Comparison of ENCODE assay signal across 14 cellular contexts in genomic region chr4:168995537-168996295, GRCh38. TPM values are rescaled to one million over a fixed set of nuclear protein-coding genes. Genes with fewer than 3 reads are reported as not detected.
A peak's percentile ranks its signal among the peaks of the same experiment; 100 is the strongest.
DNase-seq lines count a peak whose midpoint lies in the region; ATAC-seq, FAIRE-seq and TF ChIP-seq lines count a peak whose summit lies in the region.
"Had no signal": no experiment of that assay in that cellular context is flagged by ENCODE, and none has a peak within 500 bp of the region (broad histone marks: within the 10 kb centered on the region; RNA-seq: fewer than 3 reads in every experiment).

No MANE protein-coding gene starts in this region.

- H2AK5ac ChIP-seq in H1 (ENCODE audit: low read depth, low read length): no peak overlapping the region

- DNase-seq in ELR (ENCODE audit: low read depth): peak; percentile 25
- no peak for DNase-seq in LNCaP clone FGC (ENCODE audit: low read depth)
- DNase-seq in H1 (ENCODE audit: low read depth in 1 of 2, low spot score in 2 of 2): no peak
- no peak for DNase-seq in frontal cortex (ENCODE audit: low spot score in 2 of 2)
- DNase-seq in WTC11 (ENCODE audit: low spot score): no peak
- DNase-seq in posterior cingulate gyrus: no peak
- DNase-seq: activated naive CD4-positive, alpha-beta T cell; EL; esophagus squamous epithelium; naive B cell; NCI-H510A treated with DMSO at 0.1 percent for 48 hours; T1000 had no signal

- no peak overlapping the region for H4K5ac ChIP-seq in H1 (ENCODE audit: insufficient read length, low read depth, low read length)

- H3K23ac ChIP-seq in H1 (ENCODE audit: insufficient read length): no peak overlapping the region

- no peak overlapping the region; the same call in 1 of the 2 replicates for H4K8ac ChIP-seq in H1 (ENCODE audit: extremely low read depth, insufficient read depth, low read length)

- intact Hi-C loops in posterior cingulate gyrus (cut with DNase I): no loop called here

- H3K18ac ChIP-seq in H1 (ENCODE audit: extremely low read depth, low read length): no peak overlapping the region

- no peak overlapping the region for H2BK5ac ChIP-seq in H1 (ENCODE audit: low read depth, low read length)

- H3K79me2 ChIP-seq in H1 (ENCODE audit: control insufficient read depth in 1 of 2, insufficient read depth in 2 of 2, low read length in 2 of 2) (no peaks in the 10 kb centered on the region; a peak in 1 of 4 replicates), neural cell (replicated peaks; ENCODE audit: insufficient read depth, low read length) (no peaks in the 10 kb centered on the region)

- no peak for ATAC-seq in HG03045 (IDR thresholded peaks at IDR 0.05; ENCODE audit: unreplicated experiment)
- no peak for ATAC-seq in WTC11

- no peak overlapping the region for H4K91ac ChIP-seq in H1 (replicated peaks; ENCODE audit: insufficient read length, low read length)

- H3K27ac ChIP-seq in H1 (ENCODE audit: low read depth, low read length): no peak overlapping the region
- no peak overlapping the region for H3K27ac ChIP-seq in neural cell (ENCODE audit: low read length)
- H3K27ac ChIP-seq: esophagus squamous epithelium had no signal

- no peaks in the 10 kb centered on the region for H3K9me2 ChIP-seq in neural cell (ENCODE audit: insufficient read depth, low read length)

- H2BK12ac ChIP-seq in H1 (ENCODE audit: low read depth, low read length): no peak overlapping the region

- H3K9me3 ChIP-seq in H1 (ENCODE audit: insufficient read depth in 2 of 2, low read depth in 1 of 2, low read length in 1 of 2): no peaks in the 10 kb centered on the region
- no peaks in the 10 kb centered on the region for H3K9me3 ChIP-seq in neural cell (ENCODE audit: low read length)
- H3K9me3 ChIP-seq: esophagus squamous epithelium had no signal

- no peak overlapping the region for H3K9ac ChIP-seq in H1 (replicated peaks in 1 of 4; ENCODE audit: extremely low read depth in 1 of 4, low read depth in 3 of 4, low read length in 3 of 4)
- H3K9ac ChIP-seq in neural cell (ENCODE audit: low read length): no peak overlapping the region

- TF ChIP-seq RAD21 in H1 (IDR thresholded peaks at IDR 0.05 in 1 of 2, conservative IDR thresholded peaks at IDR 0.05 in 1 of 2; ENCODE audit: low read depth in 2 of 2, low read length in 2 of 2) (peak; percentile 32 to 39), neural cell (conservative IDR thresholded peaks at IDR 0.05) (peak; percentile 50)

- H3K14ac ChIP-seq in H1 (ENCODE audit: insufficient read length): no peak overlapping the region

- peak; percentile 51 for TF ChIP-seq CTCF in LNCaP clone FGC (IDR thresholded peaks at IDR 0.05; ENCODE audit: control insufficient read depth, extremely low read depth, insufficient read depth)
- no peak for TF ChIP-seq CTCF in H1 (IDR thresholded peaks at IDR 0.05; ENCODE audit: control extremely low read depth in 1 of 3, insufficient read depth in 1 of 3, low read depth in 1 of 3, low read length in 3 of 3)
- TF ChIP-seq CTCF in neural cell (IDR thresholded peaks at IDR 0.05; ENCODE audit: poor library complexity, severe bottlenecking): peak; percentile 44
- TF ChIP-seq CTCF in WTC11 (IDR thresholded peaks at IDR 0.05): no peak

- H3K4me3 ChIP-seq in LNCaP clone FGC (ENCODE audit: low read depth, low read length): no peak overlapping the region
- no peak overlapping the region for H3K4me3 ChIP-seq in H1 (ENCODE audit: extremely low read depth in 1 of 4, insufficient read depth in 2 of 4, low read depth in 3 of 4, low read length in 4 of 4)
- no peak overlapping the region for H3K4me3 ChIP-seq in neural cell (ENCODE audit: low read length)
- H3K4me3 ChIP-seq: esophagus squamous epithelium had no signal

- H3K23me2 ChIP-seq in H1 (ENCODE audit: low read depth, low read length): no peaks in the 10 kb centered on the region

- H3K9me3 Mint-ChIP-seq in WTC11: no peaks in the 10 kb centered on the region
- H3K9me3 Mint-ChIP-seq: naive B cell had no signal

- FAIRE-seq in H1 (lab: Jason Lieb, UNC) (no peak), frontal cortex (lab: Jason Lieb, UNC) (no peak)

- no peak overlapping the region for H2BK120ac ChIP-seq in H1 (replicated peaks; ENCODE audit: low read depth, low read length)

- no peak overlapping the region for H2BK20ac ChIP-seq in H1 (ENCODE audit: low read length)

- H3K27ac Mint-ChIP-seq in WTC11: no peak overlapping the region
- H3K27ac Mint-ChIP-seq: naive B cell had no signal

- H3F3A ChIP-seq in neural cell (ENCODE audit: insufficient read depth, low read length, poor library complexity, severe bottlenecking): no peaks in the 10 kb centered on the region

- H3K4me3 Mint-ChIP-seq in WTC11: no peak overlapping the region
- H3K4me3 Mint-ChIP-seq: naive B cell had no signal

- H4K20me1 ChIP-seq in H1 (replicated peaks in 1 of 2; ENCODE audit: control insufficient read depth in 1 of 2, insufficient read depth in 2 of 2, low read length in 2 of 2) (peaks cover 1 to 2% of the 10 kb centered on the region in 2 experiments), neural cell (ENCODE audit: insufficient read depth) (no peaks in the 10 kb centered on the region)

- TF ChIP-seq POLR2A in H1 (IDR thresholded peaks at IDR 0.05; ENCODE audit: control extremely low read depth in 1 of 2, low read depth in 2 of 2, low read length in 2 of 2): no peak

- H3K4me2 ChIP-seq in H1 (ENCODE audit: insufficient read depth in 1 of 2, low read depth in 2 of 2, low read length in 2 of 2) (no peak overlapping the region), neural cell (ENCODE audit: low read length) (no peak overlapping the region)

- TF ChIP-seq EP300 in H1 (IDR thresholded peaks at IDR 0.05; ENCODE audit: borderline replicate concordance in 1 of 2, low read depth in 2 of 2, low read length in 2 of 2): no peak
- no peak for TF ChIP-seq EP300 in neural cell (conservative IDR thresholded peaks at IDR 0.05; ENCODE audit: poor library complexity, severe bottlenecking)

- no peaks in the 10 kb centered on the region for H3K4me1 ChIP-seq in H1 (replicated peaks in 1 of 4; ENCODE audit: control insufficient read depth in 3 of 4, insufficient read depth in 4 of 4, low read length in 3 of 4)

- H3K79me1 ChIP-seq in H1 (ENCODE audit: low read depth, low read length): peaks cover 2% of the 10 kb centered on the region; the same call in 1 of the 2 replicates

- no peak overlapping the region for H3K4ac ChIP-seq in H1 (replicated peaks; ENCODE audit: insufficient read length, low read depth, low read length)

- H3K27me3 ChIP-seq in H1 (replicated peaks in 1 of 4; ENCODE audit: control insufficient read depth in 3 of 4, extremely low read depth in 1 of 4, insufficient read depth in 3 of 4, low read length in 3 of 4) (no peaks in the 10 kb centered on the region), neural cell (ENCODE audit: insufficient read depth, low read depth, low read length) (no peaks in the 10 kb centered on the region)
- H3K27me3 ChIP-seq: esophagus squamous epithelium had no signal

- H3K4me1 Mint-ChIP-seq in WTC11: no peaks in the 10 kb centered on the region

- POLR2A ChIA-PET in H1 (lab: Charles Lee; ENCODE audit: partially characterized antibody): no interaction called here
- POLR2A ChIA-PET in WTC11 (lab: Charles Lee): interaction anchor here (0.6 kb wide), 1 partner anchor 9 kb away, joined by 4 read pairs; no protein-coding TSS in a partner anchor

- WGBS in H1 (ENCODE audit: extremely low coverage in 1 of 2, insufficient coverage in 1 of 2, insufficient read length in 1 of 2, insufficient replicate concordance in 2 of 2, low coverage in 1 of 2, low lambda C conversion rate in 2 of 2, missing lambda C conversion rate in 1 of 2), 2 experiments: 87% methylated on average over 2 of the region's 2 CpGs; no CpG with 5 or more reads in 1 of the 2 experiments

- no peak overlapping the region for H2AFZ ChIP-seq in H1 (ENCODE audit: low read length)
- no peak overlapping the region for H2AFZ ChIP-seq in neural cell (ENCODE audit: low read depth, low read length)

- no peak overlapping the region for H2BK15ac ChIP-seq in H1 (ENCODE audit: low read length)

- no peaks in the 10 kb centered on the region for H3K27me3 Mint-ChIP-seq in WTC11 (ENCODE audit: low read depth)
- H3K27me3 Mint-ChIP-seq: naive B cell had no signal

- H3K36me3 ChIP-seq in H1 (ENCODE audit: control insufficient read depth in 2 of 4, insufficient read depth in 4 of 4, low read length in 3 of 4) (peaks cover 0 to 47% (median 8%) of the 10 kb centered on the region in 4 experiments; a peak in 6 of 8 replicates), neural cell (ENCODE audit: insufficient read depth, low read length) (peaks cover 4% of the 10 kb centered on the region)

- peaks cover 49% of the 10 kb centered on the region for H3K36me3 Mint-ChIP-seq in WTC11

- CTCF ChIA-PET in H1 (lab: Charles Lee; ENCODE audit: partially characterized antibody): interaction anchor here (0.7 to 1.3 kb wide), 8 partner anchors 10 to 571 kb away, joined by 3 to 5 read pairs (median 3); no protein-coding TSS in a partner anchor
- CTCF ChIA-PET in WTC11 (lab: Charles Lee): interaction anchor here (1.1 kb wide), 1 partner anchor 14 kb away, joined by 3 read pairs; the partner anchor contains the start of gene CBR4

- H3K56ac ChIP-seq in H1 (replicated peaks; ENCODE audit: insufficient read length, low read depth, low read length): no peak overlapping the region

TF ChIP-seq in H1, 55 proteins besides CTCF, POLR2A, EP300 and RAD21 (continues in another document):
- no peak for TF ChIP-seq RFX5 (IDR thresholded peaks at IDR 0.05; ENCODE audit: borderline replicate concordance, low read depth, low read length)
- no peak for TF ChIP-seq SIX5 (IDR thresholded peaks at IDR 0.05; ENCODE audit: low read depth, low read length)

TF ChIP-seq in neural cell, 6 proteins besides CTCF, POLR2A, EP300 and RAD21:
- TF ChIP-seq SMC3 (conservative IDR thresholded peaks at IDR 0.05; ENCODE audit: poor library complexity) (peak; percentile 14), EZH2 (IDR thresholded peaks at IDR 0.05; ENCODE audit: borderline replicate concordance, insufficient read depth, low read length, poor library complexity, severe bottlenecking) (no peak)

TF ChIP-seq in WTC11, 78 proteins besides CTCF, POLR2A, EP300 and RAD21 (continues in another document):
- TF ChIP-seq NFATC4 (CRISPR knock-in tag; IDR thresholded peaks at IDR 0.05): no peak
- TF ChIP-seq PRRX2 (CRISPR knock-in tag; IDR thresholded peaks at IDR 0.05): no peak

RNA-seq across cellular contexts. Expression of gene CBR4, which starts 14.3 kb away (rescaled TPM):
- total RNA-seq in H1 (2021; fragmentation: NEBNext Ultra II Directional; extraction: Animal tissue kit (Norgen Biotek cat#: 25700)): 29.5 and 30.6 TPM in 2 replicates
- polyA plus RNA-seq in H1 (2011; rRNA removed) (7.3 and 8.6 TPM in 2 replicates), neural cell (28.3 and 32.2 TPM in 2 replicates)
- 10.4 TPM for polyA plus RNA-seq in H1 (2011; cell fraction: cytosol; rRNA removed)
- 6.0 TPM for polyA plus RNA-seq in H1 (2011; cell fraction: nucleus; rRNA removed)
- polyA plus RNA-seq in H1 (2012, experiment 1 of 2): 12.7 to 16.0 TPM (median 15.1 TPM) in 4 replicates
- 1.9 TPM for polyA plus RNA-seq in H1 (2012, experiment 2 of 2)
- 18.1 TPM for polyA plus RNA-seq in H1 (2013, experiment 1 of 2)
- 16.8 TPM for polyA plus RNA-seq in H1 (2013, experiment 2 of 2)
- 10.1 and 14.5 TPM in 2 replicates for polyA minus RNA-seq in H1 (2011; rRNA and poly(A)+ RNA removed)
- polyA minus RNA-seq in H1 (2011; cell fraction: cytosol; rRNA and poly(A)+ RNA removed): 9.8 TPM
- 21.6 TPM for polyA minus RNA-seq in H1 (2011; cell fraction: nucleus; rRNA and poly(A)+ RNA removed)
- 43.3 and 51.5 TPM in 2 replicates for polyA minus RNA-seq in neural cell
- total RNA-seq in frontal cortex (34.2 TPM), WTC11 (2021) (48.1 to 52.6 TPM (median 50.8 TPM) in 3 replicates)

Comparison
In these comparisons a context has a peak if more than half of its experiments do, and no peak if none do; other contexts are left out.
1. CTCF ChIP-seq: peak in LNCaP clone FGC (single experiment) and neural cell (single experiment); none in H1 (0 of 3) and WTC11 (single experiment).